In genomic region chr4:184437988-184438774, GRCh38 we compare ENCODE assay signal across 11 cellular contexts. TPM values are rescaled to one million over a fixed set of nuclear protein-coding genes. Genes with fewer than 3 reads are reported as not detected.
A peak's percentile ranks its signal among the peaks of the same experiment; 100 is the strongest.
DNase-seq lines count a peak whose midpoint lies in the region; ATAC-seq, FAIRE-seq and TF ChIP-seq lines count a peak whose summit lies in the region.
"Had no signal": no experiment of that assay in that cellular context is flagged by ENCODE, and none has a peak within 500 bp of the region (broad histone marks: within the 10 kb centered on the region; RNA-seq: fewer than 3 reads in every experiment).

No MANE protein-coding gene starts in this region.

- no peak overlapping the region; the same call in 1 of the 2 replicates for H3K4me3 ChIP-seq in HL-60 (replicated peaks; ENCODE audit: insufficient read depth, low read length)
- no peak overlapping the region for H3K4me3 ChIP-seq in OCI-LY7 (ENCODE audit: low read depth, low read length, poor library complexity, severe bottlenecking)

- H3K27ac ChIP-seq in HL-60 (replicated peaks) (peak overlapping the region; percentile 39), OCI-LY7 (ENCODE audit: low read depth, low read length, poor library complexity, severe bottlenecking) (no peak overlapping the region)

- no peak for ATAC-seq in GM18907 (IDR thresholded peaks at IDR 0.05; ENCODE audit: unreplicated experiment)
- ATAC-seq in HG03039 (IDR thresholded peaks at IDR 0.05; ENCODE audit: unreplicated experiment) = no peak
- ATAC-seq: activated T-cell treated with anti-CD3 and anti-CD28 coated beads, Interleukin-2, amount 50 U/mL, for 72 hours had no signal

- POLR2A ChIA-PET in OCI-LY7 (lab: Charles Lee) = interaction anchor here (0.6 to 3.0 kb wide), 10 partner anchors 9 to 191 kb away, joined by 3 to 12 read pairs (median 4); no protein-coding TSS in a partner anchor

- H2AFZ ChIP-seq in OCI-LY7 (ENCODE audit: low read length) = no peak overlapping the region

- peak; percentile 20 for DNase-seq in EH (ENCODE audit: low read depth)
- DNase-seq in HL-60 (ENCODE audit: low read depth in 1 of 2, low spot score in 1 of 2) = peak in 1 of 2 experiments; percentile 42
- DNase-seq in OCI-LY7 (ENCODE audit: low spot score) = peak; percentile 37
- DNase-seq in medulla oblongata (ENCODE audit: extremely low spot score) = peak; percentile 48
- no peak for DNase-seq in H54 (ENCODE audit: insufficient read length, low spot score)
- DNase-seq in inferior parietal cortex (ENCODE audit: extremely low spot score) = no peak
- DNase-seq: activated T-cell treated with anti-CD3 and anti-CD28 coated beads, Interleukin-2, amount 50 U/mL, for 72 hours; immature natural killer cell; substantia nigra had no signal

- peaks cover 3% of the 10 kb centered on the region; the same call in 1 of the 2 replicates for H3K36me3 ChIP-seq in OCI-LY7 (ENCODE audit: insufficient read depth, low read length)

- intact Hi-C loops in OCI-LY7 (cut with micrococcal nuclease; ENCODE audit: unreplicated experiment) = no loop called here

- FAIRE-seq in H54 (lab: Jason Lieb, UNC) = no peak

- CTCF ChIA-PET in OCI-LY7 (lab: Charles Lee; ENCODE audit: unreplicated experiment) = interaction anchor here (0.6 kb wide), 1 partner anchor 20 kb away, joined by 3 read pairs; no protein-coding TSS in a partner anchor

- TF ChIP-seq CTCF in HL-60 (IDR thresholded peaks at IDR 0.05; ENCODE audit: insufficient read depth, low read length) (no peak), OCI-LY7 (conservative IDR thresholded peaks at IDR 0.05; ENCODE audit: low read length) (0 out of 2 replicates have a peak, but pooled peaks have one; percentile 16)

- BruUV-seq in OCI-LY7 (replicated peaks; lab: Mats Ljungman, UMichigan) = no TSS peak

- no peak for TF ChIP-seq POLR2A in H54 (IDR thresholded peaks at IDR 0.05; ENCODE audit: low read depth, low read length)

- 0 out of 2 replicates have a peak, but pooled peaks cover 5% of the 10 kb centered on the region for H4K20me1 ChIP-seq in OCI-LY7 (ENCODE audit: insufficient read depth, low read length)

- peaks cover 20% of the 10 kb centered on the region; the same call in 1 of the 2 replicates for H3K79me2 ChIP-seq in OCI-LY7 (ENCODE audit: insufficient read depth, low read depth, low read length)

- H3K27me3 ChIP-seq in HL-60 (ENCODE audit: insufficient read depth, poor library complexity, severe bottlenecking) = no peaks in the 10 kb centered on the region

- H3K4me2 ChIP-seq in OCI-LY7 (ENCODE audit: low read length) = peak overlapping the region; percentile 7; the same call in 1 of the 2 replicates

- peaks cover 6% of the 10 kb centered on the region for H3K4me1 ChIP-seq in OCI-LY7 (ENCODE audit: insufficient read depth, low read length, poor library complexity, severe bottlenecking)

- no peaks in the 10 kb centered on the region for H3K9me3 ChIP-seq in OCI-LY7 (ENCODE audit: low read length)

- H3K9me2 ChIP-seq in OCI-LY7 (ENCODE audit: insufficient read depth, low read length) = no peaks in the 10 kb centered on the region

RNA-seq across cellular contexts. Expression of gene IRF2, which starts 36.2 kb away (rescaled TPM):
- total RNA-seq in OCI-LY7 (2014; rRNA removed; shearing (Covaris generic)) = 29.7 and 32.3 TPM in 2 replicates
- 31.8 and 37.8 TPM in 2 replicates for total RNA-seq in OCI-LY7 (2022)

Comparison
In these comparisons a context has a peak if more than half of its experiments do, and no peak if none do; other contexts are left out.
1. DNase-seq: peak in EH (single experiment), OCI-LY7 (single experiment) and medulla oblongata (single experiment); none in H54 (single experiment) and inferior parietal cortex (single experiment).